ENCODE assay signal across 20 cellular contexts in the genomic region with DNA sequence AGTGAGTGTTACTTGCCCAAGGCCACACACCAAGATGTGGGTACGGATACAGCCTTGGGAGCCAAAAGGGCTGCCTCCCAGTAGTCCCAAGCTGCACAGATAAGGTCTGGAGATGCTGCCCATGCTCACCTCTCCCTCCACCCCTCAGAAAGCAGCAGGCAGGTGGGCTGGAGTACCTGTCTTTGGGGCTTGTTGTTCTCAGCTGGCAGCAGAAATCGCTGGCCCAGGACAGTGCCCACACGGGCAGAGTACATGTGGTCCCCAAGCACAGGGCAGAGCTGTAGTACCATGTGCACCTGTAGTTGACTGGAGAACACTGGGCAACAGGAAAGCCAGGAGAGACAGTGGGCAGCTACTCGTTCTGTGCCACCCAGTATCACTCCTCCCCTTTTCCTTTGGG. TPM values are rescaled to one million over a fixed set of nuclear protein-coding genes. Genes with fewer than 3 reads are reported as not detected.
"Had no signal": no experiment of that assay in that cellular context is flagged by ENCODE, and none has a peak within 500 bp of the region (broad histone marks: within the 10 kb centered on the region; RNA-seq: fewer than 3 reads in every experiment).

No MANE protein-coding gene starts in this region.

- DNase-seq: colonic mucosa; erythroblast; foreskin keratinocyte; kidney; left cardiac atrium; left ventricle myocardium inferior; mesenchymal stem cell; midbrain; nephron progenitor cell; right cardiac atrium; stimulated activated CD4-positive, alpha-beta T cell treated with anti-CD3 and anti-CD28 coated beads, Interleukin-2, amount 100 ng/mL, for 48 hours; tibial artery; upper lobe of right lung had no signal

- H3K9me3 ChIP-seq: colonic mucosa, left ventricle myocardium inferior, tibial artery, upper lobe of right lung, vagina had no signal

- H3K4me3 ChIP-seq: colonic mucosa, left ventricle myocardium inferior, lung, smooth muscle cell, tibial artery, upper lobe of right lung, vagina had no signal

- H3K27me3 Mint-ChIP-seq: stimulated activated naive CD8-positive, alpha-beta T cell treated with anti-CD3 and anti-CD28 coated beads, Interleukin-15, Interleukin-2, amounts not matched to agents 100 ng/mL and 50 ng/mL, for 24 hours had no signal

- ATAC-seq: foreskin keratinocyte, left cardiac atrium had no signal

- H3K9me3 Mint-ChIP-seq: nephron progenitor cell; stimulated activated naive CD8-positive, alpha-beta T cell treated with anti-CD3 and anti-CD28 coated beads, Interleukin-15, Interleukin-2, amounts not matched to agents 100 ng/mL and 50 ng/mL, for 24 hours had no signal

- H3K36me3 ChIP-seq: colonic mucosa had no signal

- H3K27ac ChIP-seq: colonic mucosa, foreskin keratinocyte, left ventricle myocardium inferior, tibial artery, upper lobe of right lung, vagina had no signal

- H3K4me2 ChIP-seq: smooth muscle cell had no signal

- H3K27me3 ChIP-seq: colonic mucosa, foreskin keratinocyte, tibial artery, upper lobe of right lung, vagina had no signal

- H3K4me3 Mint-ChIP-seq: nephron progenitor cell; stimulated activated naive CD8-positive, alpha-beta T cell treated with anti-CD3 and anti-CD28 coated beads, Interleukin-15, Interleukin-2, amounts not matched to agents 100 ng/mL and 50 ng/mL, for 24 hours had no signal

RNA-seq across cellular contexts. Expression of a gene that starts 41.2 kb away (rescaled TPM):
- total RNA-seq: dermis blood vessel endothelial cell, foreskin keratinocyte, kidney, lung, osteocyte, smooth muscle cell, temporal lobe, upper lobe of right lung had no signal
